Comparison of ENCODE assay signal across 11 cellular contexts in the genomic region with DNA sequence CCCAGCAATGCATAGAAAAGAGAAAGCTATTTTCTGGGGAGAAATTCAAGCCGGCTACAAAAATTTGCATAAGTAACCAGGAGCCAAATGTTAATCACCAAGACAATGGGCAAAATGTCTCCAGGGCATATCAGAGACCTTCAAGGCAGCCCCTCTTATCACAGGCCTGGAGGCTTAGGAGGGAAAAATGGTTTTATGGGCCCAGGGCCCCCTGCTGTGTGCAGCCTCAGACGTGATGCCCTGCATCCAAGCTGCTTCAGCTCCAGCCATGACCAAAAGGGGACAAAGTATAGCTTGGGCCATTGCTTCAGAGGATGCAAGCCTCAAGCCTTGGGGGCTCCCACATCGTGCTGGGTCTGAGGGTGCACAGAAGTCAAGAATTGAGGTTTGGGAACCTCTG. TPM values are rescaled to one million over a fixed set of nuclear protein-coding genes. Genes with fewer than 3 reads are reported as not detected.
"Had no signal": no experiment of that assay in that cellular context is flagged by ENCODE, and none has a peak within 500 bp of the region (broad histone marks: within the 10 kb centered on the region; RNA-seq: fewer than 3 reads in every experiment).

No MANE protein-coding gene starts in this region.

- H3K27ac Mint-ChIP-seq: GM23338, H9, HFFc6 had no signal

- FAIRE-seq: H1, H54, HTR-8/SVneo had no signal

- H3K4me3 Mint-ChIP-seq: GM23338, H9, HFFc6 had no signal

- H3K4me2 ChIP-seq: GM23338, KMS-11 had no signal

- ATAC-seq: GM23338 had no signal

- H2AFZ ChIP-seq: GM23338 had no signal

- H3K27ac ChIP-seq: HL-60, KMS-11 had no signal

- DNase-seq: H9, HCEC 1CT, HFFc6, IMR-90, KBM-7 had no signal

- H3K4me1 Mint-ChIP-seq: GM23338, H9 had no signal

- H3K9ac ChIP-seq: KMS-11 had no signal

- H3K4me3 ChIP-seq: GM23338 had no signal

RNA-seq across cellular contexts. Expression of gene TMEM233, which starts 15.8 kb away (rescaled TPM):
- total RNA-seq: H9, HFFc6, IMR-90 had no signal
- polyA plus RNA-seq: IMR-90 had no signal
